In genomic region chr18:51070545-51070944, GRCh38 we compare ENCODE assay signal across 18 cellular contexts. TPM values are rescaled to one million over a fixed set of nuclear protein-coding genes. Genes with fewer than 3 reads are reported as not detected.
DNase-seq lines count a peak whose midpoint lies in the region; ATAC-seq and TF ChIP-seq lines count a peak whose summit lies in the region.
"Had no signal": no experiment of that assay in that cellular context is flagged by ENCODE, and none has a peak within 500 bp of the region (broad histone marks: within the 10 kb centered on the region; RNA-seq: fewer than 3 reads in every experiment).

No MANE protein-coding gene starts in this region.

- no peaks in the 10 kb centered on the region for H3K27me3 ChIP-seq in stomach
- H3K27me3 ChIP-seq: BLaER1, ovary had no signal

- no peak overlapping the region for H3K4me3 Mint-ChIP-seq in activated naive CD8-positive, alpha-beta T cell
- no peak overlapping the region for H3K4me3 Mint-ChIP-seq in activated naive CD8-positive, alpha-beta T cell treated with anti-CD3 and anti-CD28 coated beads for 36 hours
- H3K4me3 Mint-ChIP-seq in activated T-helper 17 cell treated with anti-CD3 and anti-CD28 coated beads, Interleukin-2, amount 50 U/mL, for 72 hours, result no peak overlapping the region
- no peak overlapping the region for H3K4me3 Mint-ChIP-seq in glutamatergic neuron (ENCODE audit: unreplicated experiment)
- H3K4me3 Mint-ChIP-seq: brain; T-helper 1 cell treated with Interleukin-12 subunit alpha and Interleukin-12 subunit beta and Interleukin-4 antibody, amounts not matched to agents 30 μg/mL and 1 μg/mL, for 36 hours had no signal

- H3K9me3 ChIP-seq in stomach, result no peaks in the 10 kb centered on the region
- H3K9me3 ChIP-seq: BLaER1, ovary had no signal

- H3K4me1 Mint-ChIP-seq in activated naive CD8-positive, alpha-beta T cell (ENCODE audit: low read depth), result peaks cover 40% of the 10 kb centered on the region
- H3K4me1 Mint-ChIP-seq in activated naive CD8-positive, alpha-beta T cell treated with anti-CD3 and anti-CD28 coated beads for 36 hours, result peaks cover 34% of the 10 kb centered on the region
- peaks cover 23% of the 10 kb centered on the region for H3K4me1 Mint-ChIP-seq in activated T-helper 17 cell treated with anti-CD3 and anti-CD28 coated beads, Interleukin-2, amount 50 U/mL, for 72 hours
- no peaks in the 10 kb centered on the region for H3K4me1 Mint-ChIP-seq in glutamatergic neuron (ENCODE audit: low read depth, unreplicated experiment)

- no peak for TF ChIP-seq POLR2A in stomach (IDR thresholded peaks at IDR 0.05)

- H3K27me3 Mint-ChIP-seq in activated naive CD8-positive, alpha-beta T cell, result no peaks in the 10 kb centered on the region
- no peaks in the 10 kb centered on the region for H3K27me3 Mint-ChIP-seq in activated naive CD8-positive, alpha-beta T cell treated with anti-CD3 and anti-CD28 coated beads for 36 hours
- no peaks in the 10 kb centered on the region for H3K27me3 Mint-ChIP-seq in activated T-helper 17 cell treated with anti-CD3 and anti-CD28 coated beads, Interleukin-2, amount 50 U/mL, for 72 hours
- H3K27me3 Mint-ChIP-seq in glutamatergic neuron (ENCODE audit: unreplicated experiment), result no peaks in the 10 kb centered on the region
- H3K27me3 Mint-ChIP-seq: brain had no signal

- TF ChIP-seq CTCF in glutamatergic neuron (IDR thresholded peaks at IDR 0.05; ENCODE audit: partially characterized antibody, unreplicated experiment) (no peak), stomach (IDR thresholded peaks at IDR 0.05) (no peak)

- H3K36me3 Mint-ChIP-seq in activated naive CD8-positive, alpha-beta T cell, result peaks cover 11% of the 10 kb centered on the region
- peaks cover 40% of the 10 kb centered on the region for H3K36me3 Mint-ChIP-seq in activated naive CD8-positive, alpha-beta T cell treated with anti-CD3 and anti-CD28 coated beads for 36 hours
- H3K36me3 Mint-ChIP-seq in activated T-helper 17 cell treated with anti-CD3 and anti-CD28 coated beads, Interleukin-2, amount 50 U/mL, for 72 hours (ENCODE audit: low read depth), result peaks cover 97% of the 10 kb centered on the region
- H3K36me3 Mint-ChIP-seq in glutamatergic neuron (ENCODE audit: unreplicated experiment), result no peaks in the 10 kb centered on the region

- no peak for DNase-seq in activated naive CD8-positive, alpha-beta T cell treated with anti-CD3 and anti-CD28 coated beads for 36 hours
- DNase-seq in glutamatergic neuron, result no peak
- DNase-seq in stromal cell of bone marrow (ENCODE audit: low read depth), result peak; percentile 52
- DNase-seq in NCI-H146 treated with DMSO at 0.1 percent for 48 hours (lab: John Stamatoyannopoulos, UW; ENCODE audit: unreplicated experiment), result no peak
- no peak for DNase-seq in NOMO-1 (lab: John Stamatoyannopoulos, UW; ENCODE audit: unreplicated experiment in 2 of 2)
- DNase-seq in stomach, result no peak
- DNase-seq: erythroblast; GDM1; NCI-H146; NK-92 treated with Interleukin-12 subunit alpha and Interleukin-12 subunit beta, amount 100 ng/mL, for 24 hours; ovary; stimulated activated CD4-positive, alpha-beta T cell treated with anti-CD3 and anti-CD28 coated beads, Interleukin-2, amount 100 ng/mL, for 48 hours had no signal

- H3K4me1 ChIP-seq in stomach, result peaks cover 0 to 22% (median 9%) of the 10 kb centered on the region in 4 donors

- H3K9me3 Mint-ChIP-seq in activated naive CD8-positive, alpha-beta T cell (ENCODE audit: low read depth), result no peaks in the 10 kb centered on the region
- H3K9me3 Mint-ChIP-seq in activated naive CD8-positive, alpha-beta T cell treated with anti-CD3 and anti-CD28 coated beads for 36 hours, result no peaks in the 10 kb centered on the region
- no peaks in the 10 kb centered on the region for H3K9me3 Mint-ChIP-seq in activated T-helper 17 cell treated with anti-CD3 and anti-CD28 coated beads, Interleukin-2, amount 50 U/mL, for 72 hours
- H3K9me3 Mint-ChIP-seq in glutamatergic neuron (ENCODE audit: unreplicated experiment), result no peaks in the 10 kb centered on the region
- H3K9me3 Mint-ChIP-seq: brain; T-helper 1 cell treated with Interleukin-12 subunit alpha and Interleukin-12 subunit beta and Interleukin-4 antibody, amounts not matched to agents 30 μg/mL and 1 μg/mL, for 36 hours had no signal

- no peak overlapping the region for H3K4me3 ChIP-seq in stomach
- H3K4me3 ChIP-seq: BLaER1, ovary had no signal

- no peak for TF ChIP-seq EP300 in stomach (IDR thresholded peaks at IDR 0.05)

- peak; percentile 93 for ATAC-seq in activated T-helper 17 cell treated with anti-CD3 and anti-CD28 coated beads, Interleukin-2, amount 50 U/mL, for 72 hours (replicated peaks)
- ATAC-seq: left lobe of liver had no signal

- peak overlapping the region; percentile 12 for H3K27ac Mint-ChIP-seq in activated naive CD8-positive, alpha-beta T cell
- H3K27ac Mint-ChIP-seq in activated naive CD8-positive, alpha-beta T cell treated with anti-CD3 and anti-CD28 coated beads for 36 hours, result no peak overlapping the region
- H3K27ac Mint-ChIP-seq in activated T-helper 17 cell treated with anti-CD3 and anti-CD28 coated beads, Interleukin-2, amount 50 U/mL, for 72 hours, result peak overlapping the region; percentile 38
- H3K27ac Mint-ChIP-seq in glutamatergic neuron (ENCODE audit: unreplicated experiment), result peak overlapping the region; percentile 50
- H3K27ac Mint-ChIP-seq: T-helper 1 cell treated with Interleukin-12 subunit alpha and Interleukin-12 subunit beta and Interleukin-4 antibody, amounts not matched to agents 30 μg/mL and 1 μg/mL, for 36 hours had no signal

- H3K36me3 ChIP-seq in stomach, result peaks cover 11 to 72% (median 68%) of the 10 kb centered on the region in 4 donors

- whole genome bisulfite sequencing in stomach, 5 donors, result 85 to 98% (median 94%) methylated on average over 2 of the region's 2 CpGs

- intact Hi-C loops in stomach (cut with DNase I; ENCODE audit: low total_unique reads), result no loop called here

- H3K27ac ChIP-seq in stomach, result no peak overlapping the region
- H3K27ac ChIP-seq: BLaER1, ovary had no signal

RNA-seq across cellular contexts. Expression of gene SMAD4, which starts 40.5 kb away (rescaled TPM):
- total RNA-seq in activated naive CD8-positive, alpha-beta T cell treated with anti-CD3 and anti-CD28 coated beads for 36 hours, result 10 to 100 TPM; 57.2 to 59.5 TPM
- total RNA-seq in activated T-helper 17 cell treated with anti-CD3 and anti-CD28 coated beads, Interleukin-2, amount 50 U/mL, for 72 hours, result 10 to 100 TPM; 74.5 to 92.3 TPM
- 121 TPM for total RNA-seq in glutamatergic neuron (ENCODE audit: unreplicated experiment)
- total RNA-seq in stomach, result 100 to 1,000 TPM in 3 of 5 donors, 10 to 100 TPM in 2; 42.0 to 184 (median 121) TPM
- 10 to 100 TPM; 10.4 to 34.8 (median 13.3) TPM for polyA plus RNA-seq in stomach
